Comparison of ENCODE assay signal across 25 cellular contexts in the genomic region with DNA sequence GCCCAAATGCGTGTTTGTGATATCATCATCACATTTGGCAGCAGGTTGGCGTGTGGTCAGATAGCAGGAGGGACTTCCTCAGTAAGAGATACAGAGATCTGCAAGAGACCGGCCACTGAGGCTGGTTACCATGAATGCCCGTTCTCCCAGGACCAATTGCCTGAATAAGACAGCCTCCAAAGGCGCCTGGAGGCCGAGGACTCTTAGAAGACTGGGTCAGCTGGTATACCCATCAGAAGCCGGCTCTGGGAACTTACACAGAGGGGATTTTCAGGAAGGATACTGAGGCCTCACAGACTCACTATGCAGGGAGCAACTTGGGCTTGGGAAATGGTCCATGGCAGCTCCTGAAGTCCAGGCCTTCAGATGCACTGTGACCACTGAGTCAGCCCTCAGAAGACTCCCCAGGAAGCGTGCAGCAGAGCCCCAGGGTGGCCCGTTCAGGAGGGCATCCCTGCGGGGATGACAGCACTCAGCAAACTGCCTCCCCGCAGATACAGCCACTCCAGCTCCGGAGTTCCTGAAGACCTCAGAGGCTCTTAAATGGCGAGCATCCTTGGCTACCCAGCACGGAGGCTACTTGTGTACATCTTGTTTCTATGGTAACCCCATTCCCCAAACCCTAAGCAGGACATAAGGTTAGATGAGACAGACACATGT. TPM values are rescaled to one million over a fixed set of nuclear protein-coding genes. Genes with fewer than 3 reads are reported as not detected.
"Had no signal": no experiment of that assay in that cellular context is flagged by ENCODE, and none has a peak within 500 bp of the region (broad histone marks: within the 10 kb centered on the region; RNA-seq: fewer than 3 reads in every experiment).

No MANE protein-coding gene starts in this region.

- H3K36me3 ChIP-seq: esophagus muscularis mucosa, prostate gland, suprapubic skin, transverse colon had no signal

- H3K4me1 ChIP-seq: esophagus muscularis mucosa, prostate gland, transverse colon had no signal

- H3K9me3 ChIP-seq: esophagus muscularis mucosa, prostate gland, suprapubic skin, transverse colon had no signal

- H3K4me3 Mint-ChIP-seq: activated naive CD4-positive, alpha-beta T cell treated with anti-CD3 and anti-CD28 coated beads for 36 hours; activated T-cell treated with anti-CD3 and anti-CD28 coated beads, Interleukin-2, amount 50 U/mL, for 4 hours; brain; effector memory CD8-positive, alpha-beta T cell; natural killer cell treated with Interleukin-12 subunit alpha and Interleukin-12 subunit beta and Interleukin-15 and Interleukin-18, amount 100 ng/mL, for 72 hours; stimulated activated naive CD8-positive, alpha-beta T cell treated with anti-CD3 and anti-CD28 coated beads, Interleukin-15, Interleukin-2, amounts not matched to agents 100 ng/mL and 50 ng/mL, for 24 hours; T-helper 1 cell treated with Interleukin-12 subunit alpha and Interleukin-12 subunit beta and Interleukin-4 antibody, amounts not matched to agents 30 μg/mL and 1 μg/mL, for 36 hours had no signal

- DNase-seq: activated CD4-positive, alpha-beta T cell treated with anti-CD3 and anti-CD28 coated beads for 4 hours; activated CD4-positive, alpha-beta T cell treated with anti-CD3 and anti-CD28 coated beads, Interleukin-2, amount 50 U/mL, for 48 hours; activated CD4-positive, CD25-positive, alpha-beta regulatory T cell; activated CD8-positive, alpha-beta memory T cell treated with anti-CD3 and anti-CD28 coated beads, Interleukin-2, amount 50 U/mL, for 48 hours; activated naive CD4-positive, alpha-beta T cell treated with anti-CD3 and anti-CD28 coated beads for 36 hours; activated T-cell treated with anti-CD3 and anti-CD28 coated beads, Interleukin-2, amount 50 U/mL, for 4 hours; effector memory CD8-positive, alpha-beta T cell; left ventricle myocardium superior; stimulated activated CD4-positive, alpha-beta T cell treated with anti-CD3 and anti-CD28 coated beads, Interleukin-12 subunit alpha, Interleukin-12 subunit beta, amount 100 ng/mL, for 4 hours; stimulated activated CD4-positive, alpha-beta T cell treated with anti-CD3 and anti-CD28 coated beads, Interleukin-1b, Interleukin-23, amount 100 ng/mL, for 48 hours; transverse colon had no signal

- H3K27ac Mint-ChIP-seq: activated naive CD4-positive, alpha-beta T cell treated with anti-CD3 and anti-CD28 coated beads for 36 hours; activated T-helper 2 cell treated with anti-CD3 and anti-CD28 coated beads, Interferon-gamma antibody, Interleukin-2, Interleukin-4, amounts not matched to agents 10 μg/mL and 5 μg/mL and 100 μg/mL, durations not matched to agents 14 hours and 24 hours and 36 hours; brain; effector memory CD8-positive, alpha-beta T cell; natural killer cell treated with Interleukin-12 subunit alpha and Interleukin-12 subunit beta and Interleukin-15 and Interleukin-18, amount 100 ng/mL, for 72 hours; stimulated activated naive CD8-positive, alpha-beta T cell treated with anti-CD3 and anti-CD28 coated beads, Interleukin-15, Interleukin-2, amounts not matched to agents 100 ng/mL and 50 ng/mL, for 24 hours; T-helper 1 cell treated with Interleukin-12 subunit alpha and Interleukin-12 subunit beta and Interleukin-4 antibody, amounts not matched to agents 30 μg/mL and 1 μg/mL, for 36 hours had no signal

- H3K27me3 Mint-ChIP-seq: stimulated activated naive CD8-positive, alpha-beta T cell treated with anti-CD3 and anti-CD28 coated beads, Interleukin-15, Interleukin-2, amounts not matched to agents 100 ng/mL and 50 ng/mL, for 24 hours had no signal

- H3K36me3 Mint-ChIP-seq: brain; natural killer cell treated with Interleukin-12 subunit alpha and Interleukin-12 subunit beta and Interleukin-15 and Interleukin-18, amount 100 ng/mL, for 72 hours had no signal

- H3K4me3 ChIP-seq: esophagus muscularis mucosa, prostate gland, suprapubic skin, transverse colon had no signal

- H3K27me3 ChIP-seq: suprapubic skin, transverse colon had no signal

- H3K27ac ChIP-seq: esophagus muscularis mucosa, prostate gland, suprapubic skin, transverse colon had no signal

- ATAC-seq: activated T-cell treated with anti-CD3 and anti-CD28 coated beads, Interleukin-2, amount 50 U/mL, for 4 hours; effector memory CD8-positive, alpha-beta T cell; left ventricle myocardium superior had no signal

- H3K9me3 Mint-ChIP-seq: activated naive CD4-positive, alpha-beta T cell treated with anti-CD3 and anti-CD28 coated beads for 36 hours; activated T-cell treated with anti-CD3 and anti-CD28 coated beads, Interleukin-2, amount 50 U/mL, for 4 hours; activated T-helper 2 cell treated with anti-CD3 and anti-CD28 coated beads, Interferon-gamma antibody, Interleukin-2, Interleukin-4, amounts not matched to agents 10 μg/mL and 5 μg/mL and 100 μg/mL, durations not matched to agents 14 hours and 24 hours and 36 hours; brain; stimulated activated naive CD8-positive, alpha-beta T cell treated with anti-CD3 and anti-CD28 coated beads, Interleukin-15, Interleukin-2, amounts not matched to agents 100 ng/mL and 50 ng/mL, for 24 hours; T-helper 1 cell treated with Interleukin-12 subunit alpha and Interleukin-12 subunit beta and Interleukin-4 antibody, amounts not matched to agents 30 μg/mL and 1 μg/mL, for 36 hours had no signal

RNA-seq across cellular contexts. Expression of gene VSTM2B, which starts 26.4 kb away (rescaled TPM):
- total RNA-seq: activated CD8-positive, alpha-beta memory T cell treated with anti-CD3 and anti-CD28 coated beads for 36 hours; activated naive CD4-positive, alpha-beta T cell treated with anti-CD3 and anti-CD28 coated beads for 36 hours; activated T-cell treated with anti-CD3 and anti-CD28 coated beads, Interleukin-2, amount 50 U/mL, for 4 hours; activated T-helper 2 cell treated with anti-CD3 and anti-CD28 coated beads, Interferon-gamma antibody, Interleukin-2, Interleukin-4, amounts not matched to agents 10 μg/mL and 5 μg/mL and 100 μg/mL, durations not matched to agents 14 hours and 24 hours and 36 hours; cardiac septum; dermis microvascular lymphatic vessel endothelial cell; endothelial cell of umbilical vein; left ventricle myocardium superior; natural killer cell treated with Interleukin-12 subunit alpha and Interleukin-12 subunit beta and Interleukin-15 and Interleukin-18, amount 100 ng/mL, for 72 hours; osteocyte; prostate gland; skeletal muscle tissue; suprapubic skin; transverse colon had no signal
- polyA plus RNA-seq: endothelial cell of umbilical vein had no signal
